1 cellular context compared by ENCODE assay signal in the genomic region with DNA sequence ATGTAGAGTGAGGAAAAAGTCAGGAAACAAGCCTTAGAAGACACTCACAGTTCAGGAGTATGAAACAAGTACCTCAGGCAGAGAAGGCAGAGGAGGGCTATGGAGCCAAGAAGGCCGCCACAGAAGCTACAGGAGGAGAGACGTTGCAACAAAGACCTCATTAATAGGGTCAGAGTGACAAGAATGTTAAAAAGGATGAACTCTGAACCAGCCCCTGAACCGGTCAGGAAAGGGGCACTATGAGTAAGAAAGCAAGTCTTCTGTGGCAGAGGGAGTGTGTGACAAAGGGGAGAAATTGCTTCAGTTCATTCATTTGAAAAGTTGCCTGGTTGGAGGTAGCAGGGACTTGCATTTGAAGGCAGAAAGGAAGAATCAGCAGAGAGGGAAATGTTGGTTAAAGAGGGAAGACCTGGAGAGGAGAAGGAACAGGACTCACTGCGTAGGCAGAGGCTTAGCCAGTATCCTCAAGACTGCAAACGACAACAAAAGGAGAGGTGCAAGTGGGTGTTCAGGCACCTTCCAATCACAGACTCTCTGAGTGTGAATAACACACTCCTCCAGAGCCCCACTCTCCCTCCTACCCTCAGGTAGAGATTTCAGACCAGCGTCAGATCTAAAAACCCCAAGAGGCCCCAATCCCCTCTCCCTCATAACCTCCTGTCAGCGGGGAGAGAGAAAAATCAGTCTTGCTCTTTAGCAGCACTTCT.
TF ChIP-seq lines count a peak whose summit lies in the region.

No MANE protein-coding gene starts in this region.

TF ChIP-seq in WTC11, 78 proteins besides CTCF, POLR2A, EP300 and RAD21:
- TF ChIP-seq, protein P1, sequence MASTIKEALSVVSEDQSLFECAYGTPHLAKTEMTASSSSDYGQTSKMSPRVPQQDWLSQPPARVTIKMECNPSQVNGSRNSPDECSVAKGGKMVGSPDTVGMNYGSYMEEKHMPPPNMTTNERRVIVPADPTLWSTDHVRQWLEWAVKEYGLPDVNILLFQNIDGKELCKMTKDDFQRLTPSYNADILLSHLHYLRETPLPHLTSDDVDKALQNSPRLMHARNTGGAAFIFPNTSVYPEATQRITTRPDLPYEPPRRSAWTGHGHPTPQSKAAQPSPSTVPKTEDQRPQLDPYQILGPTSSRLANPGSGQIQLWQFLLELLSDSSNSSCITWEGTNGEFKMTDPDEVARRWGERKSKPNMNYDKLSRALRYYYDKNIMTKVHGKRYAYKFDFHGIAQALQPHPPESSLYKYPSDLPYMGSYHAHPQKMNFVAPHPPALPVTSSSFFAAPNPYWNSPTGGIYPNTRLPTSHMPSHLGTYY (CRISPR knock-in tag; IDR thresholded peaks at IDR 0.05) = no peak
- TF ChIP-seq ZNF219 (CRISPR knock-in tag; IDR thresholded peaks at IDR 0.05; ENCODE audit: borderline replicate concordance) (no peak), CREM (CRISPR knock-in tag; IDR thresholded peaks at IDR 0.05) (no peak), PRRX2 (CRISPR knock-in tag; IDR thresholded peaks at IDR 0.05) (no peak), JAZF1 (CRISPR knock-in tag; IDR thresholded peaks at IDR 0.05) (no peak), CBFB (CRISPR knock-in tag; IDR thresholded peaks at IDR 0.05; ENCODE audit: low read depth) (no peak)
- TF ChIP-seq, protein P2, sequence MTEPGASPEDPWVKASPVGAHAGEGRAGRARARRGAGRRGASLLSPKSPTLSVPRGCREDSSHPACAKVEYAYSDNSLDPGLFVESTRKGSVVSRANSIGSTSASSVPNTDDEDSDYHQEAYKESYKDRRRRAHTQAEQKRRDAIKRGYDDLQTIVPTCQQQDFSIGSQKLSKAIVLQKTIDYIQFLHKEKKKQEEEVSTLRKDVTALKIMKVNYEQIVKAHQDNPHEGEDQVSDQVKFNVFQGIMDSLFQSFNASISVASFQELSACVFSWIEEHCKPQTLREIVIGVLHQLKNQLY (CRISPR knock-in tag; IDR thresholded peaks at IDR 0.05) = no peak
- TF ChIP-seq, protein P3, sequence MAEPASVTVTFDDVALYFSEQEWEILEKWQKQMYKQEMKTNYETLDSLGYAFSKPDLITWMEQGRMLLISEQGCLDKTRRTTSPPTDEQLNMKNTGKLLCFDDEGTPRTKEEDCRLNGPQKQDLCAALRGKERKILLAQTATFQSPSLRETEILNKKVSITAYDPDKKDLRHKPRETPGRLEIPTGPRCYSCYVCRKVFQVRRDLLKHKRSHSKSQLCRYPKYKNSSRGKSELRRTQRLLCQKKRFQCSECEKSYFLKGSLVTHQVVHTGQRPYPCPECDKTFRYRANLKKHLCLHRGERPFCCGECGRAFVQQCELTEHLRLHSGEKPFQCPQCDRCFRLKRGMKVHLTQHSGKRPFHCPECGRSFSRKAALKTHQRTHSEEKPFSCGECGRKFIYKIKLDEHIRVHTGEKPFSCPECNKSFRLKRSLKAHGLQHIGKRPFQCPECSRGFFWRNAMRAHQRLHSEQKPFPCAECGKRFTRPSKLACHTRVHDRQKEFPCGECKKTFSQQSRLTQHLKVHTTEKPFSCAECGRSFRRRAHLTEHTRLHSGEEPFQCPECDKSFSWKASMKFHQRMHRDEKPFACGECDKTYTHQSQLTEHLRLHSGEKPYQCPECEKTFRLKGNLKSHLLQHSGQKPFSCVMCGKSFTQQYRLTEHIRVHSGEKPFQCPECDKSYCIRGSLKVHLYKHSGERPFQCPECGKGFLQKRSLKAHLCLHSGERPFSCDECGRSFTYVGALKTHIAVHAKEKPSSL (CRISPR knock-in tag; conservative IDR thresholded peaks at IDR 0.05) = no peak
